ENCODE assay signal across 9 cellular contexts in the genomic region with DNA sequence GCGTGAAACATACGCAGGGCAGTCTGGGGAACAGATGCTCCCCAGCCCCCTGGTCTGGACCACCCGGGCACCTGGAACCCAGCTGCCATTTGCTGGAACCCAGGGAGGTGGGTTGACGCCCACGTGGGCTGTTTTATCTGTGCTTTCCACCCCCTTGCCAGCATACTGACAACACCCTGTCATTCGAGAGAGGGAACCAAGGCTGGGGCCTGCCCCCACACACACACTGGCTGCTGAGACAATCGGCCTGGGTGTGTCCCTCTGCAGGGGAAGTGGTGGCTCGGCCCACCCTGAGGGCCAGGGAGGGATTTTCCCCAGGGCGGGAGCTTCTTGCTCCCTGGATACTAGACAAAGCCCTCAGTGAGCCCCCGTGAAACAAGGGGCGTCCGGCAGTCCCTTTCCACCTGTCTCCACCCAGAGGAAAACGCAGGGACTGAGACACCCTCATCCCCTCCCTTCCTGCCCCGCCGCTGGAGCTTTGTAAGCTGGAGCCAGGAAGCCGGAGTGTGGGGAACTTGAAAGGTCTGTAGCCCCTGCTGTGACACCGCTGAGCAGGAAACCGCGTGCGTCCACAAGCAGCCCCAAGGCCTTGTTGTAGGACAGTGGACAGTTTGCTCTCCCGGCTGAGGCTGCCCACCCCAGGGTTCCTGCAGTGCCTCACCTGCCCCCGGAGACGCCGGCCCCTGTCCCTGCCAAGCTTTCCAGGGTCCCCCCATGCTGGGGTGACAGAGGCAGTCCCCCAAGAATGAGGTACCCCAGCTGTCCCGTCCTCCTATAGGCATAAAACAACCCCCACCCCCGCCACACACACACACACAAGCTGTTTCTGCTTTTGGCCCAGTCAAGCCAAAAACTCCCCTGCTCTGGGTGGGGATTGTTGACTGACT. TPM values are rescaled to one million over a fixed set of nuclear protein-coding genes. Genes with fewer than 3 reads are reported as not detected.
A peak's percentile ranks its signal among the peaks of the same experiment; 100 is the strongest.
DNase-seq lines count a peak whose midpoint lies in the region; ATAC-seq and TF ChIP-seq lines count a peak whose summit lies in the region.
"Had no signal": no experiment of that assay in that cellular context is flagged by ENCODE, and none has a peak within 500 bp of the region (broad histone marks: within the 10 kb centered on the region; RNA-seq: fewer than 3 reads in every experiment).

No MANE protein-coding gene starts in this region.

- peaks cover 21% of the 10 kb centered on the region for H3K4me1 Mint-ChIP-seq in T-helper 17 cell
- H3K4me1 Mint-ChIP-seq in central memory CD8-positive, alpha-beta T cell, result peaks cover 27% of the 10 kb centered on the region

- TF ChIP-seq CTCF in uterus (IDR thresholded peaks at IDR 0.05), result no peak

- no peaks in the 10 kb centered on the region for H3K36me3 Mint-ChIP-seq in T-helper 17 cell (ENCODE audit: low read depth)
- peaks cover 4% of the 10 kb centered on the region for H3K36me3 Mint-ChIP-seq in central memory CD8-positive, alpha-beta T cell (ENCODE audit: insufficient read depth)
- H3K36me3 Mint-ChIP-seq: brain had no signal

- peak overlapping the region in 1 of 2 donors; percentile 56 for H3K9ac ChIP-seq in mucosa of rectum (ENCODE audit: low read depth in 1 of 2, low read length in 2 of 2)
- H3K9ac ChIP-seq in Karpas-422 (ENCODE audit: low read length), result no peak overlapping the region

- no peaks in the 10 kb centered on the region for H3K9me3 Mint-ChIP-seq in central memory CD8-positive, alpha-beta T cell

- H3K4me3 Mint-ChIP-seq in T-helper 17 cell, result peak overlapping the region; percentile 75
- H3K4me3 Mint-ChIP-seq in central memory CD8-positive, alpha-beta T cell, result peak overlapping the region; percentile 73

- no peaks in the 10 kb centered on the region for H3K27me3 ChIP-seq in mucosa of rectum (ENCODE audit: control insufficient read depth in 2 of 2, insufficient read depth in 2 of 2, low read length in 2 of 2)
- H3K27me3 ChIP-seq in uterus, result no peaks in the 10 kb centered on the region
- H3K27me3 ChIP-seq in Karpas-422 (ENCODE audit: low read length), result no peaks in the 10 kb centered on the region

- peak; percentile 76 for ATAC-seq in HG02588 (IDR thresholded peaks at IDR 0.05; ENCODE audit: unreplicated experiment)
- ATAC-seq in T-helper 17 cell, result peak; percentile 92
- ATAC-seq in central memory CD8-positive, alpha-beta T cell (replicated peaks; ENCODE audit: extremely low read depth, poor library complexity, severe bottlenecking), result peak; percentile 96

- H3K27ac ChIP-seq in mucosa of rectum (ENCODE audit: low read depth in 2 of 2, low read length in 2 of 2) (peak overlapping the region; percentile 39 to 43), uterus (peak overlapping the region; percentile 22 to 41), Karpas-422 (ENCODE audit: low read length) (no peak overlapping the region)

- peaks cover 13 to 14% of the 10 kb centered on the region in 2 donors for H3K4me1 ChIP-seq in mucosa of rectum (ENCODE audit: control insufficient read depth in 2 of 2, insufficient read depth in 2 of 2, low read length in 2 of 2)
- no peaks in the 10 kb centered on the region for H3K4me1 ChIP-seq in uterus
- no peaks in the 10 kb centered on the region for H3K4me1 ChIP-seq in Karpas-422 (ENCODE audit: low read length)

- H2AFZ ChIP-seq in Karpas-422 (ENCODE audit: low read length), result no peak overlapping the region

- no peaks in the 10 kb centered on the region for H3K9me2 ChIP-seq in Karpas-422 (replicated peaks; ENCODE audit: insufficient read depth, low read length)

- TF ChIP-seq POLR2A in uterus (IDR thresholded peaks at IDR 0.05), result no peak

- H3K4me3 ChIP-seq in mucosa of rectum (ENCODE audit: low read length in 2 of 2) (peak overlapping the region; percentile 7 to 40), uterus (no peak overlapping the region), Karpas-422 (ENCODE audit: low read length) (no peak overlapping the region)

- no peaks in the 10 kb centered on the region for H3K27me3 Mint-ChIP-seq in T-helper 17 cell
- H3K27me3 Mint-ChIP-seq in central memory CD8-positive, alpha-beta T cell, result no peaks in the 10 kb centered on the region
- H3K27me3 Mint-ChIP-seq: brain had no signal

- peak overlapping the region; percentile 62 for H3K27ac Mint-ChIP-seq in T-helper 17 cell
- H3K27ac Mint-ChIP-seq in central memory CD8-positive, alpha-beta T cell (ENCODE audit: low read depth), result peak overlapping the region; percentile 85

- intact Hi-C loops in uterus (cut with DNase I; ENCODE audit: low total_unique reads), result no loop called here

- H3K9me3 ChIP-seq in T-helper 17 cell (ENCODE audit: control insufficient read depth, low read length, poor library complexity, severe bottlenecking) (no peaks in the 10 kb centered on the region), mucosa of rectum (ENCODE audit: control insufficient read depth in 2 of 2, low read length in 2 of 2) (no peaks in the 10 kb centered on the region), uterus (no peaks in the 10 kb centered on the region), Karpas-422 (ENCODE audit: low read length) (no peaks in the 10 kb centered on the region)

- H3K36me3 ChIP-seq in mucosa of rectum (ENCODE audit: control insufficient read depth in 2 of 2, insufficient read depth in 2 of 2, low read length in 2 of 2) (no peaks in the 10 kb centered on the region), uterus (no peaks in the 10 kb centered on the region), Karpas-422 (ENCODE audit: insufficient read depth, low read length) (no peaks in the 10 kb centered on the region)

- peak; percentile 85 for DNase-seq in ELF-1 (ENCODE audit: low read depth, low spot score)
- peak in 1 of 3 donors; percentile 18 for DNase-seq in T-helper 17 cell
- DNase-seq in central memory CD8-positive, alpha-beta T cell (ENCODE audit: low spot score in 2 of 2), result peak; percentile 37 to 50
- DNase-seq in uterus, result no peak
- DNase-seq in NCI-H446 (lab: John Stamatoyannopoulos, UW), result no peak
- DNase-seq in Karpas-422, result no peak

- H3K79me2 ChIP-seq in Karpas-422 (ENCODE audit: low read length), result no peaks in the 10 kb centered on the region

- H3K4me2 ChIP-seq in Karpas-422 (ENCODE audit: low read depth, low read length, poor library complexity, severe bottlenecking), result no peak overlapping the region

- no peaks in the 10 kb centered on the region for H4K20me1 ChIP-seq in Karpas-422 (ENCODE audit: insufficient read depth, low read depth, low read length)

RNA-seq across cellular contexts. Expression of a gene that starts 14.1 kb away (rescaled TPM):
- total RNA-seq in T-helper 17 cell (10 to 100 TPM; 38.0 to 44.5 TPM), uterus (10 to 100 TPM; 23.4 to 49.9 (median 31.7) TPM)
- total RNA-seq in Karpas-422 (2014; rRNA removed; shearing (Covaris generic); ENCODE audit: low replicate concordance), result not detected in 2 replicates

RNA-seq across cellular contexts. Expression of a gene that starts 51.0 kb away (rescaled TPM):
- total RNA-seq in T-helper 17 cell (not detected), uterus (10 to 100 TPM in 2 of 4 donors, 1 to 10 TPM in 2; 7.2 to 15.5 (median 11.2) TPM)
- total RNA-seq in Karpas-422 (2014; rRNA removed; shearing (Covaris generic); ENCODE audit: low replicate concordance), result 0.54 TPM in 1 of 2 replicates, not detected in the other

Comparison
In these comparisons a context has a peak if more than half of its experiments do, and no peak if none do; other contexts are left out.
1. DNase-seq: peak in ELF-1 (single experiment) and central memory CD8-positive, alpha-beta T cell (2 of 2); none in uterus (0 of 2), NCI-H446 (0 of 2) and Karpas-422 (single experiment).
2. H3K4me3 ChIP-seq: peak in mucosa of rectum (2 of 2); none in uterus (0 of 2) and Karpas-422 (single experiment).
3. RNA of a gene that starts 14.1 kb away (total RNA-seq): 38.0 to 44.5 TPM in T-helper 17 cell and 23.4 to 49.9 TPM in uterus; not detected in Karpas-422; every median in the first group is over 10 times any median in the second.
4. Peak in every context shown above with its lines, with median percentiles within 50 percentile points of each other: ATAC-seq.